In genomic region chr1:21814241-21814918, GRCh38 we compare ENCODE assay signal across 8 cellular contexts. TPM values are rescaled to one million over a fixed set of nuclear protein-coding genes. Genes with fewer than 3 reads are reported as not detected.
A peak's percentile ranks its signal among the peaks of the same experiment; 100 is the strongest.
DNase-seq lines count a peak whose midpoint lies in the region; ATAC-seq, FAIRE-seq and TF ChIP-seq lines count a peak whose summit lies in the region.

No MANE protein-coding gene starts in this region.

- in situ Hi-C loops in GM12878 (cut with MboI), result no loop called here

- TF ChIP-seq POLR2A in GM12878 (IDR thresholded peaks at IDR 0.05; ENCODE audit: low read depth, low read length), result no peak

- H3K9me2 ChIP-seq in MM.1S (replicated peaks; ENCODE audit: insufficient read depth, low read length), result no peaks in the 10 kb centered on the region

- no peak for TF ChIP-seq EP300 in GM12878 (IDR thresholded peaks at IDR 0.05; ENCODE audit: borderline replicate concordance in 1 of 2, control insufficient read depth in 1 of 2, low read depth in 2 of 2, low read length in 2 of 2)

- H3K27me3 Mint-ChIP-seq in stimulated activated naive B cell treated with anti-CD40 and anti-IgM and Interleukin-4, amounts not matched to agents 10 μg/mL and 1 μg/mL and 100 μg/mL, for 72 hours, result peaks cover 0 to 4% of the 10 kb centered on the region in 2 donors

- H3F3A ChIP-seq in MM.1S (ENCODE audit: insufficient read depth, low read length), result no peaks in the 10 kb centered on the region

- peaks cover 13 to 17% of the 10 kb centered on the region in 2 donors for H3K4me1 Mint-ChIP-seq in stimulated activated naive B cell treated with anti-CD40 and anti-IgM and Interleukin-4, amounts not matched to agents 10 μg/mL and 1 μg/mL and 100 μg/mL, for 72 hours

- intact Hi-C loops in GM12878 (cut with micrococcal nuclease; ENCODE audit: unreplicated experiment), result no loop called here
- intact Hi-C loops in kidney (cut with DNase I), result no loop called here

- DNase-seq in MM.1S (no peak), GM12878 (ENCODE audit: low read depth, low spot score) (no peak), kidney (peak; percentile 79), NCI-H2107 treated with DMSO at 0.1 percent for 48 hours (lab: John Stamatoyannopoulos, UW; ENCODE audit: unreplicated experiment) (no peak), foreskin melanocyte (no peak), NCI-H2171 treated with DMSO at 0.1 percent for 48 hours (lab: John Stamatoyannopoulos, UW) (no peak)
- DNase-seq in stimulated activated naive B cell treated with anti-CD40 and anti-IgM and Interleukin-4, amounts not matched to agents 10 μg/mL and 1 μg/mL and 100 μg/mL, for 72 hours, result peak; percentile 26

- WGBS in GM12878 (ENCODE audit: insufficient coverage, insufficient replicate concordance, low lambda C conversion rate, missing lambda C conversion rate), result 21% methylated on average over 55 of the region's 65 CpGs

- POLR2A ChIA-PET in GM12878 (lab: Charles Lee), result no interaction called here

- SMC1A ChIA-PET in GM12878 (lab: Charles Lee; ENCODE audit: uncharacterized antibody, unreplicated experiment), result no interaction called here

- H3K36me3 Mint-ChIP-seq in stimulated activated naive B cell treated with anti-CD40 and anti-IgM and Interleukin-4, amounts not matched to agents 10 μg/mL and 1 μg/mL and 100 μg/mL, for 72 hours, result no peaks in the 10 kb centered on the region

- no peak for TF ChIP-seq RAD21 in GM12878 (IDR thresholded peaks at IDR 0.05; ENCODE audit: insufficient read depth, low read depth, low read length)

- H3K36me3 ChIP-seq in ES-I3 (ENCODE audit: insufficient read depth, low read length), result no peaks in the 10 kb centered on the region
- no peaks in the 10 kb centered on the region for H3K36me3 ChIP-seq in MM.1S (replicated peaks; ENCODE audit: insufficient read depth, low read length)
- no peaks in the 10 kb centered on the region for H3K36me3 ChIP-seq in GM12878 (ENCODE audit: control insufficient read depth in 2 of 2, insufficient read depth in 2 of 2, low read length in 1 of 2)
- no peaks in the 10 kb centered on the region for H3K36me3 ChIP-seq in kidney (ENCODE audit: control insufficient read depth in 1 of 2, insufficient read depth in 2 of 2, low read length in 2 of 2)

- H3K27me3 ChIP-seq in MM.1S (replicated peaks; ENCODE audit: insufficient read depth, low read length) (no peaks in the 10 kb centered on the region), GM12878 (replicated peaks in 1 of 2; ENCODE audit: control insufficient read depth in 2 of 2, insufficient read depth in 2 of 2, low read length in 1 of 2) (no peaks in the 10 kb centered on the region; a peak in 1 of 4 replicates)

- peak overlapping the region; percentile 53; the same call in 1 of the 2 replicates for H3K9ac ChIP-seq in ES-I3 (ENCODE audit: low read depth, low read length)
- no peak overlapping the region; the same call in 1 of the 2 replicates for H3K9ac ChIP-seq in MM.1S (ENCODE audit: low read length)
- no peak overlapping the region for H3K9ac ChIP-seq in GM12878 (ENCODE audit: control insufficient read depth, insufficient read depth, low read length)
- no peak overlapping the region for H3K9ac ChIP-seq in kidney (ENCODE audit: low read length in 2 of 2)

- no TSS peak for BruUV-seq in GM12878 (replicated peaks; lab: Mats Ljungman, UMichigan)

- H3K4me3 ChIP-seq in MM.1S (ENCODE audit: low read length) (0 out of 2 replicates have a peak overlapping the region, but pooled peaks have one; percentile 1), GM12878 (peak overlapping the region; percentile 47; the same call in 1 of the 2 replicates), kidney (ENCODE audit: low read length in 2 of 2) (peak overlapping the region in 1 of 2 donors; percentile 43)

- FAIRE-seq in GM12878 (lab: Jason Lieb, UNC) (no peak), kidney (lab: Jason Lieb, UNC) (no peak)

- H3K4me2 ChIP-seq in MM.1S (ENCODE audit: low read depth, low read length), result peak overlapping the region; percentile 41
- peak overlapping the region; percentile 31 for H3K4me2 ChIP-seq in GM12878 (ENCODE audit: control insufficient read depth, insufficient read depth)

- no peaks in the 10 kb centered on the region for H3K9me3 Mint-ChIP-seq in stimulated activated naive B cell treated with anti-CD40 and anti-IgM and Interleukin-4, amounts not matched to agents 10 μg/mL and 1 μg/mL and 100 μg/mL, for 72 hours

- H3K9me3 ChIP-seq in ES-I3 (ENCODE audit: control insufficient read depth, insufficient read depth, low read length), result no peaks in the 10 kb centered on the region
- H3K9me3 ChIP-seq in MM.1S (replicated peaks; ENCODE audit: insufficient read depth, low read length), result no peaks in the 10 kb centered on the region
- no peaks in the 10 kb centered on the region; the same call in 2 of the 3 replicates for H3K9me3 ChIP-seq in GM12878 (replicated peaks; ENCODE audit: control insufficient read depth, insufficient read depth, low read length)
- H3K9me3 ChIP-seq in kidney (ENCODE audit: control insufficient read depth in 1 of 2, low read length in 2 of 2), result peaks cover 0 to 3% of the 10 kb centered on the region in 2 donors

- peaks cover 8% of the 10 kb centered on the region; the same call in 1 of the 2 replicates for H3K4me1 ChIP-seq in ES-I3 (ENCODE audit: insufficient read depth, low read length)
- H3K4me1 ChIP-seq in MM.1S (ENCODE audit: low read length), result no peaks in the 10 kb centered on the region
- no peaks in the 10 kb centered on the region for H3K4me1 ChIP-seq in GM12878 (ENCODE audit: control insufficient read depth, insufficient read depth, low read length)
- H3K4me1 ChIP-seq in kidney (ENCODE audit: control insufficient read depth in 1 of 2, insufficient read depth in 1 of 2, low read depth in 1 of 2, low read length in 2 of 2), result peaks cover 0 to 2% of the 10 kb centered on the region in 2 donors

- H3K27ac Mint-ChIP-seq in stimulated activated naive B cell treated with anti-CD40 and anti-IgM and Interleukin-4, amounts not matched to agents 10 μg/mL and 1 μg/mL and 100 μg/mL, for 72 hours, result no peak overlapping the region

- H3K79me2 ChIP-seq in MM.1S (ENCODE audit: low read length) (no peaks in the 10 kb centered on the region), GM12878 (ENCODE audit: control insufficient read depth, insufficient read depth, low read length) (no peaks in the 10 kb centered on the region)

- H3K27ac ChIP-seq in MM.1S (ENCODE audit: low read length) (no peak overlapping the region), GM12878 (ENCODE audit: control insufficient read depth, insufficient read depth) (no peak overlapping the region), kidney (ENCODE audit: low read depth in 2 of 2, low read length in 2 of 2) (no peak overlapping the region)

- ATAC-seq in GM12878, result peak; percentile 61
- peak; percentile 65 to 76 for ATAC-seq in stimulated activated naive B cell treated with anti-CD40 and anti-IgM and Interleukin-4, amounts not matched to agents 10 μg/mL and 1 μg/mL and 100 μg/mL, for 72 hours (replicated peaks)

- CTCF ChIA-PET in GM12878 (lab: Yijun Ruan, JAX), result no interaction called here

- H3K4me3 Mint-ChIP-seq in stimulated activated naive B cell treated with anti-CD40 and anti-IgM and Interleukin-4, amounts not matched to agents 10 μg/mL and 1 μg/mL and 100 μg/mL, for 72 hours, result peak overlapping the region; percentile 50 to 71

- TF ChIP-seq CTCF in MM.1S (IDR thresholded peaks at IDR 0.05; ENCODE audit: low read length) (peak; percentile 42), GM12878 (IDR thresholded peaks at IDR 0.05 in 2 of 3, conservative IDR thresholded peaks at IDR 0.05 in 1 of 3; ENCODE audit: control insufficient read depth in 2 of 3, extremely low read depth in 1 of 3, insufficient read depth in 1 of 3, low read depth in 3 of 3, low read length in 3 of 3) (peak; percentile 13 to 54 (median 50); a peak in 4 of 6 replicates), kidney (IDR thresholded peaks at IDR 0.05; ENCODE audit: borderline replicate concordance, extremely low read depth, insufficient read depth) (peak; percentile 20)

- H4K20me1 ChIP-seq in MM.1S (ENCODE audit: insufficient read depth, low read length), result no peaks in the 10 kb centered on the region
- no peaks in the 10 kb centered on the region for H4K20me1 ChIP-seq in GM12878 (ENCODE audit: control insufficient read depth, insufficient read depth)

- RAD21 ChIA-PET in GM12878 (lab: Charles Lee; ENCODE audit: unreplicated experiment), result no interaction called here

- H2AFZ ChIP-seq in MM.1S (ENCODE audit: low read length) (no peak overlapping the region), GM12878 (ENCODE audit: control insufficient read depth, low read depth, low read length) (peak overlapping the region; percentile 28)

RNA-seq across cellular contexts. Expression of gene LDLRAD2, which starts 2.3 kb away (rescaled TPM):
- not detected in 2 replicates for total RNA-seq in GM12878 (2013; cell fraction: nucleolus; rRNA removed)
- total RNA-seq in GM12878 (2014; rRNA removed) (0.23 TPM in 1 of 2 replicates, not detected in the other), GM12878 (2014; rRNA removed; fragmentation: Illumina TruSeq; extraction: Trizol) (not detected in 2 replicates), GM12878 (2021) (0.08 TPM in 1 of 2 replicates, not detected in the other), kidney (0.79 TPM)
- not detected for polyA plus RNA-seq in GM12878 (2011; ENCODE audit: low read depth)
- polyA plus RNA-seq in GM12878 (2011; rRNA removed) (not detected in 2 replicates), GM12878 (2014; fragmentation: Illumina TruSeq; extraction: Trizol) (not detected in 2 replicates), GM12878 (2014; fragmentation: Nextera tagmentation; extraction: Ambion mirVana) (under 1 TPM in 1 of 2 experiments, not detected in 1; 0.11 TPM), GM12878 (2014; rRNA removed) (0.04 TPM in 1 of 2 replicates, not detected in the other), GM12878 (2016; fragmentation: Nextera tagmentation; extraction: Ambion mirVana) (not detected), kidney (ENCODE audit: insufficient read depth, low read depth, low replicate concordance) (not detected)
- 0.01 TPM in 1 of 2 replicates, not detected in the other for polyA plus RNA-seq in GM12878 (2011; cell fraction: cytosol; rRNA removed)
- 0.04 and 0.06 TPM in 2 replicates for polyA plus RNA-seq in GM12878 (2011; cell fraction: nucleus; rRNA removed)
- polyA plus RNA-seq in GM12878 (2012), result 0.13 and 0.28 TPM in 2 replicates
- not detected in 2 replicates for polyA minus RNA-seq in GM12878 (2011; rRNA and poly(A)+ RNA removed)
- polyA minus RNA-seq in GM12878 (2011; cell fraction: cytosol; rRNA and poly(A)+ RNA removed), result not detected in 2 replicates
- polyA minus RNA-seq in GM12878 (2011; cell fraction: nucleus; rRNA and poly(A)+ RNA removed), result not detected in 2 replicates

RNA-seq across cellular contexts. Expression of gene USP48, which starts 31.4 kb away (rescaled TPM):
- 676 and 708 TPM in 2 replicates for total RNA-seq in GM12878 (2013; cell fraction: nucleolus; rRNA removed)
- total RNA-seq in GM12878 (2014; rRNA removed) (59.0 and 70.8 TPM in 2 replicates), GM12878 (2014; rRNA removed; fragmentation: Illumina TruSeq; extraction: Trizol) (69.9 and 80.4 TPM in 2 replicates), GM12878 (2021) (96.6 and 99.3 TPM in 2 replicates), kidney (62.8 TPM)
- polyA plus RNA-seq in GM12878 (2011; ENCODE audit: low read depth), result 58.8 TPM
- polyA plus RNA-seq in GM12878 (2011; rRNA removed) (104 and 161 TPM in 2 replicates), GM12878 (2014; fragmentation: Illumina TruSeq; extraction: Trizol) (81.1 and 116 TPM in 2 replicates), GM12878 (2014; fragmentation: Nextera tagmentation; extraction: Ambion mirVana) (10 to 100 TPM; 21.2 to 39.0 TPM), GM12878 (2014; rRNA removed) (53.9 and 68.2 TPM in 2 replicates), GM12878 (2016; fragmentation: Nextera tagmentation; extraction: Ambion mirVana) (100 to 1,000 TPM in 1 of 2 experiments, 10 to 100 TPM in 1; 95.2 to 115 TPM), kidney (ENCODE audit: insufficient read depth, low read depth, low replicate concordance) (16.7 TPM)
- polyA plus RNA-seq in GM12878 (2011; cell fraction: cytosol; rRNA removed), result 28.8 and 36.5 TPM in 2 replicates
- polyA plus RNA-seq in GM12878 (2011; cell fraction: nucleus; rRNA removed), result 106 and 121 TPM in 2 replicates
- 83.2 and 96.2 TPM in 2 replicates for polyA plus RNA-seq in GM12878 (2012)
- 75.9 and 98.8 TPM in 2 replicates for polyA minus RNA-seq in GM12878 (2011; rRNA and poly(A)+ RNA removed)
- polyA minus RNA-seq in GM12878 (2011; cell fraction: cytosol; rRNA and poly(A)+ RNA removed), result 30.8 and 37.0 TPM in 2 replicates
- 81.0 and 94.2 TPM in 2 replicates for polyA minus RNA-seq in GM12878 (2011; cell fraction: nucleus; rRNA and poly(A)+ RNA removed)

Comparison
In these comparisons a context has a peak if more than half of its experiments do, and no peak if none do; other contexts are left out.
1. DNase-seq: peak in kidney (single experiment) and stimulated activated naive B cell treated with anti-CD40 and anti-IgM and Interleukin-4, amounts not matched to agents 10 μg/mL and 1 μg/mL and 100 μg/mL, for 72 hours (single experiment); none in MM.1S (single experiment), GM12878 (single experiment), NCI-H2107 treated with DMSO at 0.1 percent for 48 hours (single experiment), foreskin melanocyte (single experiment) and NCI-H2171 treated with DMSO at 0.1 percent for 48 hours (single experiment).
2. Peak in every context shown above with its lines, with median percentiles within 50 percentile points of each other: CTCF ChIP-seq.